8 cellular contexts compared by ENCODE assay signal in genomic region chr15:99105516-99106341, GRCh38.
DNase-seq lines count a peak whose midpoint lies in the region; ATAC-seq lines count a peak whose summit lies in the region.

No MANE protein-coding gene starts in this region.

- peak; percentile 14 for DNase-seq in activated naive CD4-positive, alpha-beta T cell treated with Interleukin-2 at 50 U/mL for 16 hours
- no peak for DNase-seq in activated naive CD4-positive, alpha-beta T cell treated with anti-CD3 and anti-CD28 coated beads, Interleukin-2, amount 50 U/mL, for 16 hours
- peak; percentile 76 for DNase-seq in NCI-H748 (lab: John Stamatoyannopoulos, UW; ENCODE audit: unreplicated experiment)
- peak in 34 of 56 donors; percentile 13 to 68 (median 40) for DNase-seq in amygdala (lab: John Stamatoyannopoulos, UW)
- DNase-seq in retina = peak; percentile 88
- no peak for DNase-seq in Kasumi-1 (lab: John Stamatoyannopoulos, UW)

- peak; percentile 38 for ATAC-seq in HG02884 (IDR thresholded peaks at IDR 0.05; ENCODE audit: unreplicated experiment)

- peak overlapping the region; percentile 34 for H3K4me3 ChIP-seq in iPS-11a (ENCODE audit: low read depth, low read length)

Comparison
In these comparisons a context has a peak if more than half of its experiments do, and no peak if none do; other contexts are left out.
1. DNase-seq: peak in activated naive CD4-positive, alpha-beta T cell treated with Interleukin-2 at 50 U/mL for 16 hours (single experiment), NCI-H748 (single experiment), amygdala (34 of 56) and retina (single experiment); none in activated naive CD4-positive, alpha-beta T cell treated with anti-CD3 and anti-CD28 coated beads, Interleukin-2, amount 50 U/mL, for 16 hours (single experiment) and Kasumi-1 (0 of 2).